Comparison of ENCODE assay signal across 28 cellular contexts in genomic region chr6:159617444-159617843, GRCh38.
"Had no signal": no experiment of that assay in that cellular context is flagged by ENCODE, and none has a peak within 500 bp of the region (broad histone marks: within the 10 kb centered on the region; RNA-seq: fewer than 3 reads in every experiment).

No MANE protein-coding gene starts in this region.

- H3K36me3 ChIP-seq: neural progenitor cell, ovary, suprapubic skin, transverse colon, upper lobe of right lung, uterus had no signal

- DNase-seq: natural killer cell; occipital lobe; ovary; posterior cingulate gyrus; psoas muscle; right cardiac atrium; spleen; stimulated activated CD4-positive, alpha-beta T cell treated with anti-CD3 and anti-CD28 coated beads, Interleukin-12 subunit alpha, Interleukin-12 subunit beta, amount 100 ng/mL, for 4 hours; stimulated activated CD4-positive, alpha-beta T cell treated with anti-CD3 and anti-CD28 coated beads, Interleukin-1b, Interleukin-23, amount 100 ng/mL, for 48 hours; stimulated activated CD4-positive, alpha-beta T cell treated with anti-CD3 and anti-CD28 coated beads, Interleukin-4, amount 100 ng/mL, for 1 hour; stimulated activated CD4-positive, alpha-beta T cell treated with anti-CD3 and anti-CD28 coated beads, Interleukin-4, amount 100 ng/mL, for 4 hours; stimulated activated CD8-positive, alpha-beta memory T cell treated with anti-CD3 and anti-CD28 coated beads, Interleukin-4, amount 100 ng/mL, for 48 hours; stimulated activated naive CD4-positive, alpha-beta T cell; stimulated activated naive CD8-positive, alpha-beta T cell treated with anti-CD3 and anti-CD28 coated beads, Interleukin-15, amount 100 ng/mL, for 72 hours; stimulated activated naive CD8-positive, alpha-beta T cell treated with anti-CD3 and anti-CD28 coated beads, Interleukin-15, Interleukin-2, amounts not matched to agents 100 U/mL and 50 U/mL, for 24 hours; substantia nigra; testis; tibial artery; transverse colon; upper lobe of right lung; uterus had no signal

- H3K27me3 ChIP-seq: neural progenitor cell, ovary, spleen, suprapubic skin, testis, tibial artery, transverse colon, upper lobe of right lung, uterus had no signal

- H2AFZ ChIP-seq: neural progenitor cell, parathyroid adenoma had no signal

- H3K4me1 ChIP-seq: neural progenitor cell, parathyroid adenoma, psoas muscle, spleen, suprapubic skin, testis, tibial artery, transverse colon, upper lobe of right lung, uterus had no signal

- H3K9me3 ChIP-seq: testis had no signal

- H3K79me2 ChIP-seq: parathyroid adenoma had no signal

- ATAC-seq: natural killer cell; right cardiac atrium; sciatic nerve; stimulated activated memory B cell treated with anti-CD40 and anti-IgM and Interleukin-4, amounts not matched to agents 10 μg/mL and 1 μg/mL and 100 μg/mL, for 72 hours; stimulated activated naive CD8-positive, alpha-beta T cell treated with anti-CD3 and anti-CD28 coated beads, Interleukin-15, amount 100 ng/mL, for 72 hours; stimulated activated naive CD8-positive, alpha-beta T cell treated with anti-CD3 and anti-CD28 coated beads, Interleukin-15, Interleukin-2, amounts not matched to agents 100 U/mL and 50 U/mL, for 24 hours; upper lobe of right lung had no signal

- H3K4me2 ChIP-seq: neural progenitor cell, smooth muscle cell had no signal

- H3K9ac ChIP-seq: neural progenitor cell, parathyroid adenoma had no signal

- H3K27ac ChIP-seq: neural progenitor cell, ovary, parathyroid adenoma, psoas muscle, skin epidermis, spleen, suprapubic skin, testis, tibial artery, transverse colon, upper lobe of right lung, uterus had no signal

- H3K4me3 ChIP-seq: neural progenitor cell, ovary, psoas muscle, skin epidermis, smooth muscle cell, spleen, suprapubic skin, testis, tibial artery, transverse colon, upper lobe of right lung, uterus had no signal
